In genomic region chr7:128938524-128939074, GRCh38 we compare ENCODE assay signal across 9 cellular contexts. TPM values are rescaled to one million over a fixed set of nuclear protein-coding genes. Genes with fewer than 3 reads are reported as not detected.
DNase-seq lines count a peak whose midpoint lies in the region; ATAC-seq, FAIRE-seq and TF ChIP-seq lines count a peak whose summit lies in the region.
"Had no signal": no experiment of that assay in that cellular context is flagged by ENCODE, and none has a peak within 500 bp of the region (broad histone marks: within the 10 kb centered on the region; RNA-seq: fewer than 3 reads in every experiment).

No MANE protein-coding gene starts in this region.

- TF ChIP-seq POLR2A in H54 (IDR thresholded peaks at IDR 0.05; ENCODE audit: low read depth, low read length) = no peak

- H3K4me3 Mint-ChIP-seq in CD4-positive, alpha-beta memory T cell = peak overlapping the region; percentile 90 to 97 (median 94)
- peak overlapping the region; percentile 96 for H3K4me3 Mint-ChIP-seq in activated T-helper 1 cell treated with anti-CD3 and anti-CD28 coated beads, Interleukin-12 subunit alpha, Interleukin-12 subunit beta, Interleukin-2, Interleukin-4 antibody, amounts not matched to agents 30 ng/mL and 10 ng/mL and 1 ng/mL, durations not matched to agents 14 hours and 24 hours and 36 hours

- no peak for DNase-seq in CD4-positive, alpha-beta memory T cell
- DNase-seq in activated T-helper 1 cell treated with anti-CD3 and anti-CD28 coated beads, Interleukin-12 subunit alpha, Interleukin-12 subunit beta, Interleukin-2, Interleukin-4 antibody, amounts not matched to agents 30 ng/mL and 10 ng/mL and 1 ng/mL, durations not matched to agents 14 hours and 24 hours and 36 hours (ENCODE audit: low spot score) = peak; percentile 14
- peak; percentile 59 for DNase-seq in left ventricle myocardium superior
- no peak for DNase-seq in skeletal muscle cell (ENCODE audit: low read depth)
- no peak for DNase-seq in NCI-H2029 treated with DMSO at 0.1 percent for 48 hours (lab: John Stamatoyannopoulos, UW)
- no peak for DNase-seq in H54 (ENCODE audit: insufficient read length, low spot score)

- POLR2A ChIA-PET in CD4-positive, alpha-beta memory T cell (lab: Charles Lee; ENCODE audit: partially characterized antibody) = interaction anchor here (2.0 kb wide), 1 partner anchor 116 kb away, joined by 8 read pairs; the partner anchor contains the start of gene TNPO3

- no peaks in the 10 kb centered on the region for H3K36me3 ChIP-seq in CD4-positive, alpha-beta memory T cell (ENCODE audit: insufficient read depth, low read length)

- ATAC-seq in HG02759 (IDR thresholded peaks at IDR 0.05; ENCODE audit: unreplicated experiment) = peak; percentile 13
- peak; percentile 49 for ATAC-seq in left ventricle myocardium superior
- no peak for ATAC-seq in GM18867 (IDR thresholded peaks at IDR 0.05; ENCODE audit: unreplicated experiment)

- peaks cover 16 to 50% (median 33%) of the 10 kb centered on the region in 4 donors for H3K4me1 Mint-ChIP-seq in CD4-positive, alpha-beta memory T cell
- peaks cover 41% of the 10 kb centered on the region for H3K4me1 Mint-ChIP-seq in activated T-helper 1 cell treated with anti-CD3 and anti-CD28 coated beads, Interleukin-12 subunit alpha, Interleukin-12 subunit beta, Interleukin-2, Interleukin-4 antibody, amounts not matched to agents 30 ng/mL and 10 ng/mL and 1 ng/mL, durations not matched to agents 14 hours and 24 hours and 36 hours (ENCODE audit: low read depth)

- no peaks in the 10 kb centered on the region for H3K9me3 ChIP-seq in CD4-positive, alpha-beta memory T cell (ENCODE audit: control insufficient read depth in 1 of 2, low read length in 2 of 2)

- peak overlapping the region; percentile 11 to 96 (median 90) for H3K27ac Mint-ChIP-seq in CD4-positive, alpha-beta memory T cell
- H3K27ac Mint-ChIP-seq in activated T-helper 1 cell treated with anti-CD3 and anti-CD28 coated beads, Interleukin-12 subunit alpha, Interleukin-12 subunit beta, Interleukin-2, Interleukin-4 antibody, amounts not matched to agents 30 ng/mL and 10 ng/mL and 1 ng/mL, durations not matched to agents 14 hours and 24 hours and 36 hours = peak overlapping the region; percentile 93

- H3K27ac ChIP-seq in CD4-positive, alpha-beta memory T cell (ENCODE audit: low read depth, low read length) = peak overlapping the region; percentile 60

- H3K27me3 Mint-ChIP-seq in CD4-positive, alpha-beta memory T cell = peaks cover 0 to 3% of the 10 kb centered on the region in 2 donors
- peaks cover 20% of the 10 kb centered on the region for H3K27me3 Mint-ChIP-seq in activated T-helper 1 cell treated with anti-CD3 and anti-CD28 coated beads, Interleukin-12 subunit alpha, Interleukin-12 subunit beta, Interleukin-2, Interleukin-4 antibody, amounts not matched to agents 30 ng/mL and 10 ng/mL and 1 ng/mL, durations not matched to agents 14 hours and 24 hours and 36 hours (ENCODE audit: insufficient read depth)

- H3K27me3 ChIP-seq in CD4-positive, alpha-beta memory T cell (ENCODE audit: insufficient read depth, low read length) = no peaks in the 10 kb centered on the region

- intact Hi-C loops in CD4-positive, alpha-beta memory T cell (cut with micrococcal nuclease) = no loop called here
- intact Hi-C loops in activated T-helper 1 cell treated with anti-CD3 and anti-CD28 coated beads, Interleukin-12 subunit alpha, Interleukin-12 subunit beta, Interleukin-2, Interleukin-4 antibody, amounts not matched to agents 30 ng/mL and 10 ng/mL and 1 ng/mL, durations not matched to agents 14 hours and 24 hours and 36 hours (cut with micrococcal nuclease) = loop anchor here (1.0 to 2.0 kb wide), 2 partner anchors 16 to 25 kb away; no protein-coding TSS in a partner anchor
- intact Hi-C loops in left ventricle myocardium superior (cut with micrococcal nuclease) = no loop called here

- H3K9me3 Mint-ChIP-seq in CD4-positive, alpha-beta memory T cell = no peaks in the 10 kb centered on the region
- H3K9me3 Mint-ChIP-seq in activated T-helper 1 cell treated with anti-CD3 and anti-CD28 coated beads, Interleukin-12 subunit alpha, Interleukin-12 subunit beta, Interleukin-2, Interleukin-4 antibody, amounts not matched to agents 30 ng/mL and 10 ng/mL and 1 ng/mL, durations not matched to agents 14 hours and 24 hours and 36 hours = no peaks in the 10 kb centered on the region

- FAIRE-seq in H54 (lab: Jason Lieb, UNC) = no peak

- H3K4me1 ChIP-seq in CD4-positive, alpha-beta memory T cell (ENCODE audit: insufficient read depth, low read length) = peaks cover 37% of the 10 kb centered on the region

- peaks cover 0 to 4% of the 10 kb centered on the region in 2 donors for H3K36me3 Mint-ChIP-seq in CD4-positive, alpha-beta memory T cell
- H3K36me3 Mint-ChIP-seq in activated T-helper 1 cell treated with anti-CD3 and anti-CD28 coated beads, Interleukin-12 subunit alpha, Interleukin-12 subunit beta, Interleukin-2, Interleukin-4 antibody, amounts not matched to agents 30 ng/mL and 10 ng/mL and 1 ng/mL, durations not matched to agents 14 hours and 24 hours and 36 hours (ENCODE audit: low read depth) = peaks cover 4% of the 10 kb centered on the region

- CTCF ChIA-PET in CD4-positive, alpha-beta memory T cell (lab: Charles Lee; ENCODE audit: partially characterized antibody) = interaction anchor here (1.4 kb wide), 1 partner anchor 10 kb away, joined by 3 read pairs; no protein-coding TSS in a partner anchor

- peak overlapping the region; percentile 49 to 69 for H3K4me3 ChIP-seq in CD4-positive, alpha-beta memory T cell (ENCODE audit: low read length in 2 of 2)
- H3K4me3 ChIP-seq in skeletal muscle cell (ENCODE audit: low read depth, low read length) = peak overlapping the region; percentile 42

RNA-seq across cellular contexts. Expression of gene IRF5, which starts 0.9 kb away (rescaled TPM):
- total RNA-seq in CD4-positive, alpha-beta memory T cell = 1 to 10 TPM; 7.2 to 9.1 TPM
- polyA plus RNA-seq in CD4-positive, alpha-beta memory T cell = 10 to 100 TPM; 14.4 to 27.8 TPM
- 19.8 and 21.2 TPM in 2 replicates for total RNA-seq in activated T-helper 1 cell treated with anti-CD3 and anti-CD28 coated beads, Interleukin-12 subunit alpha, Interleukin-12 subunit beta, Interleukin-2, Interleukin-4 antibody, amounts not matched to agents 30 ng/mL and 10 ng/mL and 1 ng/mL, durations not matched to agents 14 hours and 24 hours and 36 hours
- total RNA-seq in left ventricle myocardium superior = 2.9 TPM

RNA-seq across cellular contexts. Expression of gene KCP, which starts 28.1 kb away (rescaled TPM):
- under 1 TPM; 0.39 to 0.55 TPM for total RNA-seq in CD4-positive, alpha-beta memory T cell
- polyA plus RNA-seq in CD4-positive, alpha-beta memory T cell = not detected
- total RNA-seq in activated T-helper 1 cell treated with anti-CD3 and anti-CD28 coated beads, Interleukin-12 subunit alpha, Interleukin-12 subunit beta, Interleukin-2, Interleukin-4 antibody, amounts not matched to agents 30 ng/mL and 10 ng/mL and 1 ng/mL, durations not matched to agents 14 hours and 24 hours and 36 hours = not detected in 2 replicates
- total RNA-seq in left ventricle myocardium superior = 0.12 TPM
- total RNA-seq: LHCN-M2 had no signal

Comparison
In these comparisons a context has a peak if more than half of its experiments do, and no peak if none do; other contexts are left out.
1. DNase-seq: peak in activated T-helper 1 cell treated with anti-CD3 and anti-CD28 coated beads, Interleukin-12 subunit alpha, Interleukin-12 subunit beta, Interleukin-2, Interleukin-4 antibody, amounts not matched to agents 30 ng/mL and 10 ng/mL and 1 ng/mL, durations not matched to agents 14 hours and 24 hours and 36 hours (single experiment) and left ventricle myocardium superior (single experiment); none in CD4-positive, alpha-beta memory T cell (0 of 5), skeletal muscle cell (single experiment), NCI-H2029 treated with DMSO at 0.1 percent for 48 hours (single experiment) and H54 (single experiment).